Comparison of ENCODE assay signal across 13 cellular contexts in genomic region chr11:34825670-34826383, GRCh38.
DNase-seq lines count a peak whose midpoint lies in the region; ATAC-seq and TF ChIP-seq lines count a peak whose summit lies in the region.
"Had no signal": no experiment of that assay in that cellular context is flagged by ENCODE, and none has a peak within 500 bp of the region (broad histone marks: within the 10 kb centered on the region; RNA-seq: fewer than 3 reads in every experiment).

No MANE protein-coding gene starts in this region.

- no peaks in the 10 kb centered on the region for H3K36me3 ChIP-seq in KMS-11 (ENCODE audit: insufficient read depth)
- H3K36me3 ChIP-seq in breast epithelium, result no peaks in the 10 kb centered on the region
- no peaks in the 10 kb centered on the region for H3K36me3 ChIP-seq in liver (ENCODE audit: control insufficient read depth in 4 of 4, insufficient read depth in 3 of 4, low read depth in 1 of 4, low read length in 3 of 4)
- H3K36me3 ChIP-seq: BLaER1 had no signal

- no peak overlapping the region for H3K27ac Mint-ChIP-seq in T-helper 17 cell

- no peak overlapping the region for H3K4me3 ChIP-seq in KMS-11 (IDR thresholded peaks at IDR 0.05; ENCODE audit: insufficient read depth, low read depth, low read length)
- H3K4me3 ChIP-seq in breast epithelium, result no peak overlapping the region
- no peak overlapping the region for H3K4me3 ChIP-seq in liver (ENCODE audit: low read depth in 1 of 3, low read length in 3 of 3)
- H3K4me3 ChIP-seq: BLaER1 had no signal

- no peak for TF ChIP-seq POLR2A in breast epithelium (IDR thresholded peaks at IDR 0.05)

- intact Hi-C loops in breast epithelium (cut with DNase I; ENCODE audit: low total_unique reads), result no loop called here

- H3K27me3 Mint-ChIP-seq in T-helper 17 cell, result peaks cover 7% of the 10 kb centered on the region

- H3K4me2 ChIP-seq in KMS-11, result peak overlapping the region; percentile 56; the same call in 1 of the 2 replicates
- H3K4me2 ChIP-seq: BLaER1 had no signal

- TF ChIP-seq CTCF in KMS-11 (conservative IDR thresholded peaks at IDR 0.05; ENCODE audit: low read depth, low read length) (no peak), breast epithelium (IDR thresholded peaks at IDR 0.05) (no peak), liver (IDR thresholded peaks at IDR 0.05; ENCODE audit: low read depth, low read length, missing input control) (no peak)

- H3K9ac ChIP-seq in KMS-11 (no peak overlapping the region), liver (ENCODE audit: low read depth in 1 of 2, low read length in 2 of 2) (no peak overlapping the region)
- H3K9ac ChIP-seq: BLaER1, parathyroid adenoma had no signal

- no peaks in the 10 kb centered on the region for H3K79me2 ChIP-seq in KMS-11 (ENCODE audit: insufficient read depth, low read depth)
- H3K79me2 ChIP-seq: parathyroid adenoma had no signal

- no peaks in the 10 kb centered on the region for H3K36me3 Mint-ChIP-seq in T-helper 17 cell (ENCODE audit: low read depth)

- WGBS in liver, result 88% methylated on average over 7 of the region's 7 CpGs

- H2AFZ ChIP-seq in KMS-11 (ENCODE audit: low read depth), result no peak overlapping the region
- H2AFZ ChIP-seq: parathyroid adenoma had no signal

- DNase-seq in breast epithelium (ENCODE audit: low spot score in 2 of 2), result peak in 1 of 2 donors; percentile 55
- peak in 20 of 49 donors; percentile 5 to 62 (median 32) for DNase-seq in substantia nigra (lab: John Stamatoyannopoulos, UW)
- DNase-seq in T-helper 9 cell, result no peak
- DNase-seq in activated naive CD4-positive, alpha-beta T cell treated with Interleukin-2 at 50 U/mL for 16 hours, result no peak
- DNase-seq in T-helper 17 cell, result no peak
- DNase-seq: activated CD4-positive, alpha-beta T cell treated with anti-CD3 and anti-CD28 coated beads, Interleukin-2, amount 50 U/mL, for 4 hours; MV-4-11; stimulated activated CD4-positive, alpha-beta T cell treated with anti-CD3 and anti-CD28 coated beads, Interleukin-1b, Interleukin-23, amount 100 ng/mL, for 48 hours had no signal

- no peak for ATAC-seq in T-helper 17 cell
- ATAC-seq in GM21360 (IDR thresholded peaks at IDR 0.05; ENCODE audit: unreplicated experiment), result no peak

- peak overlapping the region; percentile 31 for H3K27ac ChIP-seq in KMS-11
- H3K27ac ChIP-seq in breast epithelium, result peak overlapping the region; percentile 64 to 83
- no peak overlapping the region for H3K27ac ChIP-seq in liver (ENCODE audit: low read depth in 1 of 2, low read length in 2 of 2)
- peak overlapping the region; percentile 82 for H3K27ac ChIP-seq in substantia nigra (ENCODE audit: low read depth, low read length, poor library complexity, severe bottlenecking)
- H3K27ac ChIP-seq: BLaER1, parathyroid adenoma had no signal

- no peak for TF ChIP-seq RAD21 in liver (IDR thresholded peaks at IDR 0.05)

- H3K27me3 ChIP-seq in KMS-11 (ENCODE audit: insufficient read depth, low read depth) (no peaks in the 10 kb centered on the region), breast epithelium (no peaks in the 10 kb centered on the region), liver (ENCODE audit: control insufficient read depth in 4 of 4, insufficient read depth in 4 of 4, low read length in 3 of 4) (no peaks in the 10 kb centered on the region)
- H3K27me3 ChIP-seq: BLaER1 had no signal

- H3K9me3 ChIP-seq in breast epithelium, result no peaks in the 10 kb centered on the region
- no peaks in the 10 kb centered on the region for H3K9me3 ChIP-seq in liver (ENCODE audit: control insufficient read depth in 4 of 4, low read length in 3 of 4)
- H3K9me3 ChIP-seq in T-helper 17 cell (ENCODE audit: control insufficient read depth, low read length, poor library complexity, severe bottlenecking), result no peaks in the 10 kb centered on the region
- H3K9me3 ChIP-seq: BLaER1 had no signal

- no peaks in the 10 kb centered on the region for H4K20me1 ChIP-seq in KMS-11 (ENCODE audit: insufficient read depth)
- H4K20me1 ChIP-seq: BLaER1 had no signal

- H3K4me1 ChIP-seq in KMS-11 (ENCODE audit: low read depth, poor library complexity, severe bottlenecking), result peaks cover 93% of the 10 kb centered on the region
- no peaks in the 10 kb centered on the region for H3K4me1 ChIP-seq in breast epithelium
- peaks cover 0 to 18% (median 12%) of the 10 kb centered on the region in 4 donors for H3K4me1 ChIP-seq in liver (ENCODE audit: control insufficient read depth in 4 of 4, insufficient read depth in 4 of 4, low read length in 3 of 4)
- H3K4me1 ChIP-seq: BLaER1 had no signal

- no peak overlapping the region for H3K4me3 Mint-ChIP-seq in T-helper 17 cell

- H3K4me1 Mint-ChIP-seq in T-helper 17 cell, result peaks cover 4% of the 10 kb centered on the region

TF ChIP-seq in liver, 16 proteins besides CTCF, POLR2A, EP300 and RAD21:
- TF ChIP-seq EGR1 (IDR thresholded peaks at IDR 0.05; ENCODE audit: low read depth in 2 of 2) (no peak), ZBTB33 (IDR thresholded peaks at IDR 0.05) (no peak), ATF3 (IDR thresholded peaks at IDR 0.05) (no peak), HNF4G (IDR thresholded peaks at IDR 0.05) (no peak), SP1 (IDR thresholded peaks at IDR 0.05) (peak; percentile 15), GABPA (IDR thresholded peaks at IDR 0.05 in 1 of 2, conservative IDR thresholded peaks at IDR 0.05 in 1 of 2) (no peak), YY1 (IDR thresholded peaks at IDR 0.05) (no peak)
- TF ChIP-seq, protein P1, sequence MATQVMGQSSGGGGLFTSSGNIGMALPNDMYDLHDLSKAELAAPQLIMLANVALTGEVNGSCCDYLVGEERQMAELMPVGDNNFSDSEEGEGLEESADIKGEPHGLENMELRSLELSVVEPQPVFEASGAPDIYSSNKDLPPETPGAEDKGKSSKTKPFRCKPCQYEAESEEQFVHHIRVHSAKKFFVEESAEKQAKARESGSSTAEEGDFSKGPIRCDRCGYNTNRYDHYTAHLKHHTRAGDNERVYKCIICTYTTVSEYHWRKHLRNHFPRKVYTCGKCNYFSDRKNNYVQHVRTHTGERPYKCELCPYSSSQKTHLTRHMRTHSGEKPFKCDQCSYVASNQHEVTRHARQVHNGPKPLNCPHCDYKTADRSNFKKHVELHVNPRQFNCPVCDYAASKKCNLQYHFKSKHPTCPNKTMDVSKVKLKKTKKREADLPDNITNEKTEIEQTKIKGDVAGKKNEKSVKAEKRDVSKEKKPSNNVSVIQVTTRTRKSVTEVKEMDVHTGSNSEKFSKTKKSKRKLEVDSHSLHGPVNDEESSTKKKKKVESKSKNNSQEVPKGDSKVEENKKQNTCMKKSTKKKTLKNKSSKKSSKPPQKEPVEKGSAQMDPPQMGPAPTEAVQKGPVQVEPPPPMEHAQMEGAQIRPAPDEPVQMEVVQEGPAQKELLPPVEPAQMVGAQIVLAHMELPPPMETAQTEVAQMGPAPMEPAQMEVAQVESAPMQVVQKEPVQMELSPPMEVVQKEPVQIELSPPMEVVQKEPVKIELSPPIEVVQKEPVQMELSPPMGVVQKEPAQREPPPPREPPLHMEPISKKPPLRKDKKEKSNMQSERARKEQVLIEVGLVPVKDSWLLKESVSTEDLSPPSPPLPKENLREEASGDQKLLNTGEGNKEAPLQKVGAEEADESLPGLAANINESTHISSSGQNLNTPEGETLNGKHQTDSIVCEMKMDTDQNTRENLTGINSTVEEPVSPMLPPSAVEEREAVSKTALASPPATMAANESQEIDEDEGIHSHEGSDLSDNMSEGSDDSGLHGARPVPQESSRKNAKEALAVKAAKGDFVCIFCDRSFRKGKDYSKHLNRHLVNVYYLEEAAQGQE (IDR thresholded peaks at IDR 0.05), result no peak

Comparison
In these comparisons a context has a peak if more than half of its experiments do, and no peak if none do; other contexts are left out.
1. H3K27ac ChIP-seq: peak in KMS-11 (single experiment), breast epithelium (2 of 2) and substantia nigra (single experiment); none in liver (0 of 2).